Comparison of ENCODE assay signal across 9 cellular contexts in genomic region chr16:70686376-70687171, GRCh38. TPM values are rescaled to one million over a fixed set of nuclear protein-coding genes. Genes with fewer than 3 reads are reported as not detected.
DNase-seq lines count a peak whose midpoint lies in the region; ATAC-seq, FAIRE-seq and TF ChIP-seq lines count a peak whose summit lies in the region.
"Had no signal": no experiment of that assay in that cellular context is flagged by ENCODE, and none has a peak within 500 bp of the region (broad histone marks: within the 10 kb centered on the region; RNA-seq: fewer than 3 reads in every experiment).

No MANE protein-coding gene starts in this region.

- peaks cover 43% of the 10 kb centered on the region for H3K4me1 ChIP-seq in Panc1 (ENCODE audit: control insufficient read depth, insufficient read depth, low read length)
- H3K4me1 ChIP-seq in rectal smooth muscle tissue (ENCODE audit: control insufficient read depth, insufficient read depth, low read length) = peaks cover 77% of the 10 kb centered on the region

- DNase-seq in DMS 273 treated with DMSO at 0.1 percent for 48 hours (lab: John Stamatoyannopoulos, UW) (peak; percentile 43), Panc1 (ENCODE audit: low read depth, low spot score) (no peak), fibroblast of mammary gland (ENCODE audit: low read depth) (no peak), NCI-H774 (lab: John Stamatoyannopoulos, UW) (no peak), HTR-8/SVneo (ENCODE audit: insufficient read length, low spot score) (no peak)
- no peak for DNase-seq in stimulated activated naive CD4-positive, alpha-beta T cell (lab: John Stamatoyannopoulos, UW)

- H3K9me3 ChIP-seq in Panc1 (ENCODE audit: control insufficient read depth, insufficient read depth, low read depth, low read length) = no peaks in the 10 kb centered on the region

- POLR2A ChIA-PET in Panc1 (lab: Charles Lee) = no interaction called here

- TF ChIP-seq CTCF in Panc1 (IDR thresholded peaks at IDR 0.05) (no peak), fibroblast of mammary gland (conservative IDR thresholded peaks at IDR 0.05; ENCODE audit: control insufficient read depth, insufficient read depth, low read depth, low read length) (no peak)

- no TSS peak for BruUV-seq in Panc1 (replicated peaks; lab: Mats Ljungman, UMichigan)

- peak overlapping the region; percentile 63 for H3K9ac ChIP-seq in rectal smooth muscle tissue (ENCODE audit: low read length)

- H3K36me3 ChIP-seq in Panc1 (ENCODE audit: control insufficient read depth, insufficient read depth, low read length) (peaks cover 4% of the 10 kb centered on the region; the same call in 1 of the 2 replicates), rectal smooth muscle tissue (ENCODE audit: control insufficient read depth, insufficient read depth, low read length) (no peaks in the 10 kb centered on the region)

- H3K27me3 ChIP-seq in Panc1 (ENCODE audit: control insufficient read depth, insufficient read depth, low read length) = no peaks in the 10 kb centered on the region
- H3K27me3 ChIP-seq in rectal smooth muscle tissue (ENCODE audit: control insufficient read depth, insufficient read depth, low read length) = no peaks in the 10 kb centered on the region

- H3K4me3 ChIP-seq in Panc1 (ENCODE audit: low read depth in 2 of 2, low read length in 2 of 2) (peak overlapping the region; percentile 11 to 61; a peak in 3 of 4 replicates), fibroblast of mammary gland (ENCODE audit: control insufficient read depth, low read depth, low read length) (peak overlapping the region; percentile 23), rectal smooth muscle tissue (ENCODE audit: low read length) (peak overlapping the region; percentile 58)

- no peak for FAIRE-seq in HTR-8/SVneo (lab: Jason Lieb, UNC)
- FAIRE-seq: H54 had no signal

- ATAC-seq in Panc1 (peak; percentile 19), HG03039 (IDR thresholded peaks at IDR 0.05; ENCODE audit: unreplicated experiment) (no peak)

- in situ Hi-C loops in Panc1 (cut with HindIII; ENCODE audit: low pct_unique_long_range_greater_than_20kb, low sequenced_read_pairs) = no loop called here

- H3K27ac ChIP-seq in Panc1 (ENCODE audit: low read length) = peak overlapping the region; percentile 51
- H3K27ac ChIP-seq in rectal smooth muscle tissue (ENCODE audit: low read depth, low read length) = peak overlapping the region; percentile 98

- CTCF ChIA-PET in Panc1 (lab: Charles Lee) = interaction anchor here (0.7 kb wide), 1 partner anchor 611 kb away, joined by 3 read pairs; no protein-coding TSS in a partner anchor

- intact Hi-C loops in Panc1 (cut with micrococcal nuclease; ENCODE audit: unreplicated experiment) = no loop called here

RNA-seq across cellular contexts. Expression of gene MTSS2, which starts 0.7 kb away (rescaled TPM):
- 55.7 TPM for total RNA-seq in Panc1 (2021; ENCODE audit: unreplicated experiment)
- polyA plus RNA-seq in Panc1 (2012; ENCODE audit: insufficient read length) = 61.5 TPM

RNA-seq across cellular contexts. Expression of gene IL34, which starts 40.2 kb away (rescaled TPM):
- total RNA-seq in Panc1 (2021; ENCODE audit: unreplicated experiment) = 5.8 TPM
- 7.1 TPM for polyA plus RNA-seq in Panc1 (2012; ENCODE audit: insufficient read length)
